ENCODE assay signal across 8 cellular contexts in genomic region chr16:3509470-3509928, GRCh38. TPM values are rescaled to one million over a fixed set of nuclear protein-coding genes. Genes with fewer than 3 reads are reported as not detected.
DNase-seq lines count a peak whose midpoint lies in the region; ATAC-seq and TF ChIP-seq lines count a peak whose summit lies in the region.

No MANE protein-coding gene starts in this region.

- no TSS peak for BruUV-seq in MCF 10A (replicated peaks; lab: Mats Ljungman, UMichigan)

- peak overlapping the region in 1 of 12 donors; percentile 42 for H3K27ac ChIP-seq in heart left ventricle

- WGBS in heart left ventricle, 4 donors: 82 to 94% (median 91%) methylated on average over 13 of the region's 13 CpGs

- DNase-seq in MCF 10A (ENCODE audit: unreplicated experiment) (peak; percentile 54), NCI-H128 (lab: John Stamatoyannopoulos, UW; ENCODE audit: unreplicated experiment) (no peak), heart left ventricle (no peak), NCI-H1048 (lab: John Stamatoyannopoulos, UW) (no peak), NCI-H524 treated with DMSO at 0.1 percent for 48 hours (lab: John Stamatoyannopoulos, UW) (no peak)
- DNase-seq in stimulated activated CD4-positive, alpha-beta T cell treated with anti-CD3 and anti-CD28 coated beads, Interleukin-4, amount 100 ng/mL, for 24 hours: peak; percentile 69

- peak overlapping the region; percentile 64 for H3K27ac Mint-ChIP-seq in MCF 10A (ENCODE audit: low read depth, unreplicated experiment)

- no peaks in the 10 kb centered on the region for H3K9me3 Mint-ChIP-seq in MCF 10A (ENCODE audit: unreplicated experiment)

- peak; percentile 58 for ATAC-seq in GM21423 (IDR thresholded peaks at IDR 0.05; ENCODE audit: unreplicated experiment)
- peak; percentile 83 to 90 for ATAC-seq in activated CD4-positive, CD25-positive, alpha-beta regulatory T cell treated with anti-CD3 and anti-CD28 coated beads, Interleukin-2, amount 50 U/mL, for 24 hours
- ATAC-seq in heart left ventricle: no peak

- peaks cover 0 to 10% (median 0%) of the 10 kb centered on the region in 12 donors for H3K4me1 ChIP-seq in heart left ventricle

- H3K4me3 ChIP-seq in heart left ventricle: no peak overlapping the region

- TF ChIP-seq POLR2A in heart left ventricle (IDR thresholded peaks at IDR 0.05): no peak

- no peaks in the 10 kb centered on the region for H3K27me3 Mint-ChIP-seq in MCF 10A (ENCODE audit: insufficient read depth, unreplicated experiment)

- CTCF ChIA-PET in MCF 10A (lab: Yijun Ruan, JAX): interaction anchor here (0.6 kb wide), 3 partner anchors 27 to 1063 kb away, joined by 3 to 6 read pairs (median 4); no protein-coding TSS in a partner anchor

- H3K9me3 ChIP-seq in heart left ventricle: no peaks in the 10 kb centered on the region

- H3K36me3 Mint-ChIP-seq in MCF 10A (ENCODE audit: insufficient read depth, unreplicated experiment): peaks cover 93% of the 10 kb centered on the region

- peaks cover 0 to 99% (median 89%) of the 10 kb centered on the region in 9 donors for H3K36me3 ChIP-seq in heart left ventricle

- H3K4me3 Mint-ChIP-seq in MCF 10A (ENCODE audit: unreplicated experiment): no peak overlapping the region

- peaks cover 12% of the 10 kb centered on the region for H3K4me1 Mint-ChIP-seq in MCF 10A (ENCODE audit: insufficient read depth, unreplicated experiment)

- no peak for TF ChIP-seq CTCF in MCF 10A (IDR thresholded peaks at IDR 0.05; ENCODE audit: unreplicated experiment)
- TF ChIP-seq CTCF in heart left ventricle (IDR thresholded peaks at IDR 0.05): no peak

- H3K27me3 ChIP-seq in heart left ventricle: no peaks in the 10 kb centered on the region

- intact Hi-C loops in MCF 10A (cut with micrococcal nuclease): no loop called here
- intact Hi-C loops in heart left ventricle (cut with DNase I): loop anchor here in 7 of 10 donors (10.0 kb wide), 6 partner anchors 105 to 325 kb away; partner anchors contain the start of genes OR1F1 (in 2 of the 7), TIGD7 (in 2 of the 7), ZNF174 (in 2 of the 7) and ZNF263 (in 2 of the 7)

- POLR2A ChIA-PET in MCF 10A (lab: Yijun Ruan, JAX): interaction anchor here (0.5 to 1.4 kb wide), 5 partner anchors 10 to 606 kb away, joined by 3 to 4 read pairs (median 3); no protein-coding TSS in a partner anchor

RNA-seq across cellular contexts. Expression of gene CLUAP1, which starts 8.7 kb away (rescaled TPM):
- total RNA-seq in MCF 10A (2022) (29.5 and 33.1 TPM in 2 replicates), heart left ventricle (10 to 100 TPM in 8 of 9 donors, 1 to 10 TPM in 1; 8.4 to 22.1 (median 15.7) TPM)
- polyA plus RNA-seq in heart left ventricle: 10 to 100 TPM in 1 of 2 donors, 1 to 10 TPM in 1; 4.9 to 18.0 TPM

RNA-seq across cellular contexts. Expression of gene C16orf90, which starts 14.2 kb away (rescaled TPM):
- total RNA-seq in MCF 10A (2022) (not detected in 2 replicates), heart left ventricle (not detected)
- polyA plus RNA-seq in heart left ventricle: not detected

Comparison
In these comparisons a context has a peak if more than half of its experiments do, and no peak if none do; other contexts are left out.
1. ATAC-seq: peak in GM21423 (single experiment) and activated CD4-positive, CD25-positive, alpha-beta regulatory T cell treated with anti-CD3 and anti-CD28 coated beads, Interleukin-2, amount 50 U/mL, for 24 hours (2 of 2); none in heart left ventricle (0 of 4).
2. DNase-seq: peak in MCF 10A (single experiment) and stimulated activated CD4-positive, alpha-beta T cell treated with anti-CD3 and anti-CD28 coated beads, Interleukin-4, amount 100 ng/mL, for 24 hours (single experiment); none in NCI-H128 (single experiment), heart left ventricle (0 of 5), NCI-H1048 (single experiment) and NCI-H524 treated with DMSO at 0.1 percent for 48 hours (single experiment).